In the genomic region with DNA sequence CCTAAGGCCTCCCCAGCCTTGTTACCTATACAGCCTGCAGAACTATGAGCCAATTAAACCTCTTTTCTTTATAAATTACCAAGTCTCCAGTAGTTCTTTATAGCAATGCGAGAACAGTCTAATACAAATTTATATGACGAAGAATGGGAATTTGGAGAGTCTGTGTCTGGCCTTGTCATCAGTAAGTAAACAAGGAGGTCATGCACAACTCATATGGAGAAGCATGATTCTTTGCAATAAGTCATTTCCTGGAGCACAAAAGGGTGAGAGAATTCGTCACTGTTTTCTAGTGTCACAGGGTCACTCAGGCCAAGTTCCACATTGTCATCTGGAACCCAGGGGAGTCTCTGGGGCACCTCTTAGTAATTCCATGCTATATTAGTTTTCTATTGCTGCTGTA, we compare ENCODE assay signal across 27 cellular contexts. TPM values are rescaled to one million over a fixed set of nuclear protein-coding genes. Genes with fewer than 3 reads are reported as not detected.
DNase-seq lines count a peak whose midpoint lies in the region; ATAC-seq, FAIRE-seq and TF ChIP-seq lines count a peak whose summit lies in the region.
"Had no signal": no experiment of that assay in that cellular context is flagged by ENCODE, and none has a peak within 500 bp of the region (broad histone marks: within the 10 kb centered on the region; RNA-seq: fewer than 3 reads in every experiment).

No MANE protein-coding gene starts in this region.

- peaks cover 57% of the 10 kb centered on the region for H3K9me3 Mint-ChIP-seq in nephron progenitor cell
- H3K9me3 Mint-ChIP-seq in activated CD4-positive, alpha-beta T cell treated with anti-CD3 and anti-CD28 coated beads, Interleukin-2, amount 10 ng/mL, durations not matched to agents 24 days and 14 days: no peaks in the 10 kb centered on the region

- no peaks in the 10 kb centered on the region for H3K27me3 Mint-ChIP-seq in nephron progenitor cell (ENCODE audit: low read depth, poor library complexity)
- H3K27me3 Mint-ChIP-seq in activated CD4-positive, alpha-beta T cell treated with anti-CD3 and anti-CD28 coated beads, Interleukin-2, amount 10 ng/mL, durations not matched to agents 24 days and 14 days: no peaks in the 10 kb centered on the region
- H3K27me3 Mint-ChIP-seq: CD4-positive, CD25-positive, alpha-beta regulatory T cell had no signal

- peaks cover 13% of the 10 kb centered on the region for H3K36me3 Mint-ChIP-seq in nephron progenitor cell (ENCODE audit: low read depth)
- H3K36me3 Mint-ChIP-seq in activated CD4-positive, alpha-beta T cell treated with anti-CD3 and anti-CD28 coated beads, Interleukin-2, amount 10 ng/mL, durations not matched to agents 24 days and 14 days (ENCODE audit: low read depth): no peaks in the 10 kb centered on the region
- H3K36me3 Mint-ChIP-seq: CD14-positive monocyte; CD4-positive, alpha-beta memory T cell; CD4-positive, CD25-positive, alpha-beta regulatory T cell; CD8-positive, alpha-beta memory T cell had no signal

- no peak for TF ChIP-seq POLR2A in GM12892 (IDR thresholded peaks at IDR 0.05; ENCODE audit: low read depth, low read length)

- no peaks in the 10 kb centered on the region for H3F3A ChIP-seq in PC-3 (ENCODE audit: low read length, unreplicated experiment)

- no peaks in the 10 kb centered on the region for H3K79me2 ChIP-seq in PC-3 (ENCODE audit: low read length)

- H3K4me2 ChIP-seq in PC-3 (ENCODE audit: low read length): no peak overlapping the region
- H3K4me2 ChIP-seq: BLaER1 had no signal

- intact Hi-C loops in PC-3 (cut with micrococcal nuclease): no loop called here
- intact Hi-C loops in activated CD4-positive, alpha-beta T cell treated with anti-CD3 and anti-CD28 coated beads, Interleukin-2, amount 10 ng/mL, durations not matched to agents 24 days and 14 days (cut with micrococcal nuclease): no loop called here

- no peak for FAIRE-seq in GM12892 (lab: Jason Lieb, UNC)
- FAIRE-seq: A204.1, GM12878, GM19239 had no signal

- peak; percentile 81 for ATAC-seq in PC-3
- ATAC-seq: GM12878 had no signal

- H3K4me1 ChIP-seq in PC-3 (ENCODE audit: insufficient read depth, low read length): peaks cover 8% of the 10 kb centered on the region; the same call in 1 of the 2 replicates
- H3K4me1 ChIP-seq: BE2C, BLaER1 had no signal

- peak overlapping the region; percentile 77 for H3K27ac ChIP-seq in PC-3 (ENCODE audit: low read length)
- H3K27ac ChIP-seq: BLaER1 had no signal

- H3K9me3 ChIP-seq in PC-3 (ENCODE audit: low read length): no peaks in the 10 kb centered on the region
- H3K9me3 ChIP-seq: BE2C had no signal

- POLR2A ChIA-PET in PC-3 (lab: Charles Lee; ENCODE audit: unreplicated experiment): no interaction called here

- H2AFZ ChIP-seq in PC-3 (ENCODE audit: low read length): no peak overlapping the region

- BruUV-seq in PC-3 (replicated peaks; lab: Mats Ljungman, UMichigan): no TSS peak

- peak overlapping the region; percentile 47 for H3K27ac Mint-ChIP-seq in nephron progenitor cell
- H3K27ac Mint-ChIP-seq in activated CD4-positive, alpha-beta T cell treated with anti-CD3 and anti-CD28 coated beads, Interleukin-2, amount 10 ng/mL, durations not matched to agents 24 days and 14 days: no peak overlapping the region
- H3K27ac Mint-ChIP-seq: CD4-positive, alpha-beta memory T cell; CD4-positive, CD25-positive, alpha-beta regulatory T cell; CD8-positive, alpha-beta memory T cell had no signal

- H3K36me3 ChIP-seq in PC-3 (ENCODE audit: low read depth, low read length): no peaks in the 10 kb centered on the region
- H3K36me3 ChIP-seq: BE2C, BLaER1 had no signal

- H4K20me1 ChIP-seq in PC-3 (ENCODE audit: low read length): no peaks in the 10 kb centered on the region
- H4K20me1 ChIP-seq: BLaER1 had no signal

- H3K4me3 Mint-ChIP-seq in nephron progenitor cell: no peak overlapping the region
- no peak overlapping the region for H3K4me3 Mint-ChIP-seq in activated CD4-positive, alpha-beta T cell treated with anti-CD3 and anti-CD28 coated beads, Interleukin-2, amount 10 ng/mL, durations not matched to agents 24 days and 14 days
- H3K4me3 Mint-ChIP-seq: CD14-positive monocyte; CD4-positive, alpha-beta memory T cell; CD4-positive, CD25-positive, alpha-beta regulatory T cell; CD8-positive, alpha-beta memory T cell had no signal

- TF ChIP-seq CTCF in PC-3 (conservative IDR thresholded peaks at IDR 0.05; ENCODE audit: low read depth, low read length) (no peak), nephron progenitor cell (IDR thresholded peaks at IDR 0.05) (no peak)

- peak overlapping the region; percentile 20; the same call in 1 of the 2 replicates for H3K9ac ChIP-seq in PC-3 (ENCODE audit: low read length)
- H3K9ac ChIP-seq: BLaER1 had no signal

- H3K9me2 ChIP-seq in PC-3 (replicated peaks; ENCODE audit: low read length): no peaks in the 10 kb centered on the region

- no peaks in the 10 kb centered on the region for H3K4me1 Mint-ChIP-seq in nephron progenitor cell
- H3K4me1 Mint-ChIP-seq in activated CD4-positive, alpha-beta T cell treated with anti-CD3 and anti-CD28 coated beads, Interleukin-2, amount 10 ng/mL, durations not matched to agents 24 days and 14 days: no peaks in the 10 kb centered on the region
- H3K4me1 Mint-ChIP-seq: CD14-positive monocyte; CD4-positive, alpha-beta memory T cell; CD4-positive, CD25-positive, alpha-beta regulatory T cell; CD8-positive, alpha-beta memory T cell had no signal

- DNase-seq in HT1080 (ENCODE audit: low read depth): peak; percentile 3
- DNase-seq in PC-3: peak; percentile 55
- DNase-seq in SKM-1 treated with dmso at 0.1 percent for 144 hours (lab: John Stamatoyannopoulos, UW; ENCODE audit: unreplicated experiment): peak; percentile 28
- no peak for DNase-seq in nephron progenitor cell
- no peak for DNase-seq in GM12892 (ENCODE audit: insufficient read length)
- DNase-seq in SIG-M5 treated with dmso at 0.1 percent for 504 hours (lab: John Stamatoyannopoulos, UW; ENCODE audit: unreplicated experiment): no peak
- DNase-seq in activated CD4-positive, alpha-beta T cell treated with anti-CD3 and anti-CD28 coated beads, Interleukin-2, amount 10 ng/mL, durations not matched to agents 24 days and 14 days: no peak
- DNase-seq: 8988T; ACHN; BE2C; C1 segment of cervical spinal cord; CD4-positive, alpha-beta memory T cell; CD4-positive, CD25-positive, alpha-beta regulatory T cell; CD8-positive, alpha-beta memory T cell; COR-L47; DMS 273 treated with DMSO at 0.1 percent for 48 hours; DMS153; DMS79; DND-41; EL; GDM1 had no signal

- CTCF ChIA-PET in PC-3 (lab: Charles Lee): no interaction called here

- no peaks in the 10 kb centered on the region for H3K27me3 ChIP-seq in PC-3 (ENCODE audit: low read length)
- H3K27me3 ChIP-seq: BE2C had no signal

- H3K4me3 ChIP-seq in PC-3 (ENCODE audit: low read length): no peak overlapping the region
- H3K4me3 ChIP-seq: BLaER1, GM12878 had no signal

RNA-seq across cellular contexts. Expression of gene HS6ST2, which starts 49.0 kb away (rescaled TPM):
- total RNA-seq in HT1080 (2014; rRNA removed; shearing (Covaris generic)): 0.50 and 0.71 TPM in 2 replicates
- 0.98 and 1.2 TPM in 2 replicates for polyA plus RNA-seq in HT1080 (2015; cell fraction: cytosol; rRNA removed)
- polyA plus RNA-seq in HT1080 (2015; cell fraction: nucleus; rRNA removed): 3.0 and 4.0 TPM in 2 replicates
- total RNA-seq in PC-3 (2014; rRNA removed): 6.1 and 7.4 TPM in 2 replicates
- not detected for polyA plus RNA-seq in GM12892 (2012; ENCODE audit: missing spikeins)
- 0.78 and 1.2 TPM in 2 replicates for total RNA-seq in activated CD4-positive, alpha-beta T cell treated with anti-CD3 and anti-CD28 coated beads, Interleukin-2, amount 10 ng/mL, durations not matched to agents 24 days and 14 days
- total RNA-seq: CD4-positive, alpha-beta memory T cell; CD4-positive, CD25-positive, alpha-beta regulatory T cell; GM12878 had no signal
- polyA plus RNA-seq: AG04450; CD14-positive monocyte; CD4-positive, alpha-beta memory T cell; CD4-positive, CD25-positive, alpha-beta regulatory T cell; CD8-positive, alpha-beta memory T cell; GM12878 had no signal

Comparison
In these comparisons a context has a peak if more than half of its experiments do, and no peak if none do; other contexts are left out.
1. DNase-seq: peak in HT1080 (single experiment), PC-3 (single experiment) and SKM-1 treated with dmso at 0.1 percent for 144 hours (single experiment); none in nephron progenitor cell (single experiment), GM12892 (single experiment), SIG-M5 treated with dmso at 0.1 percent for 504 hours (single experiment) and activated CD4-positive, alpha-beta T cell treated with anti-CD3 and anti-CD28 coated beads, Interleukin-2, amount 10 ng/mL, durations not matched to agents 24 days and 14 days (single experiment).